ENCODE assay signal across 24 cellular contexts in the genomic region with DNA sequence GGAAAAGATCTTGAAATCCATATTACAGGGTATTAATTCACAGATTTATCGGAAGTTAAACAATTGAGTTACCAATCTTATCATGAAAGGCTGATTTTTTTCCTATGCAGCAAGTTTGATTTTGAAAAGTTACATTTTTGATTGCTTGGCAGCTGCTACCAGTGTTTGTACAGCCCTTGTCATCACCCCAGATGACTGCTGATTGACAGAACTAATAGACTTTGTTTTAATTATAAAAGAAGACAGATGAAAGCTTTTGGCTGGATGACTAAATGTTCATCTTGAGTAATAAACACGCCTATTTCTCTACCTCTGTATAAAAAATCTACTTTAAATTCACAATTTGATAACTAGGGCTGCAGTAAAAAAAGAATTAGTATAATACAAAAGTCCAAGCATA.
DNase-seq lines count a peak whose midpoint lies in the region; ATAC-seq, FAIRE-seq and TF ChIP-seq lines count a peak whose summit lies in the region.
"Had no signal": no experiment of that assay in that cellular context is flagged by ENCODE, and none has a peak within 500 bp of the region (broad histone marks: within the 10 kb centered on the region; RNA-seq: fewer than 3 reads in every experiment).

No MANE protein-coding gene starts in this region.

- H3K79me2 ChIP-seq in K562 (ENCODE audit: control insufficient read depth, insufficient read depth, low read length) = no peaks in the 10 kb centered on the region

- FAIRE-seq in K562 (lab: Jason Lieb, UNC) = no peak
- FAIRE-seq: A204.1, GM12891, GM18507, H1 had no signal

- H3K4me3 Mint-ChIP-seq in T-helper 17 cell = no peak overlapping the region
- H3K4me3 Mint-ChIP-seq: B cell; CD4-positive, CD25-positive, alpha-beta regulatory T cell; CD8-positive, alpha-beta T cell had no signal

- no peaks in the 10 kb centered on the region for H3K4me1 ChIP-seq in K562 (replicated peaks in 1 of 2; ENCODE audit: control insufficient read depth in 2 of 2, insufficient read depth in 2 of 2, low read length in 2 of 2)
- H3K4me1 ChIP-seq: BLaER1 had no signal

- 40% methylated on average over 2 of the region's 2 CpGs for WGBS in K562 (ENCODE audit: insufficient coverage, low coverage, missing lambda C conversion rate)

- no peak overlapping the region for H3K4me3 ChIP-seq in K562
- H3K4me3 ChIP-seq: BLaER1, GM23248 had no signal

- intact Hi-C loops in K562 (cut with micrococcal nuclease) = no loop called here
- intact Hi-C loops in left cardiac atrium (cut with DNase I) = no loop called here

- H3K27ac ChIP-seq in K562 (ENCODE audit: extremely low read depth, low read depth, low read length) = no peak overlapping the region
- H3K27ac ChIP-seq: BLaER1, C4-2B, GM23248 had no signal

- no TSS peak for BruUV-seq in K562 (replicated peaks; lab: Mats Ljungman, UMichigan)

- TF ChIP-seq POLR2A in K562 (conservative IDR thresholded peaks at IDR 0.05) = no peak

- POLR2A ChIA-PET in HEK293T (lab: Yijun Ruan, JAX) (interaction anchor here (1.0 kb wide), 1 partner anchor 8 kb away, joined by 4 read pairs; no protein-coding TSS in a partner anchor), K562 (lab: Yijun Ruan, JAX) (no interaction called here)

- no peak for TF ChIP-seq RAD21 in K562 (CRISPR knock-in tag; conservative IDR thresholded peaks at IDR 0.05 in 1 of 2, IDR thresholded peaks at IDR 0.05 in 1 of 2)

- H3K27me3 Mint-ChIP-seq in T-helper 17 cell = peaks cover 25% of the 10 kb centered on the region

- no peak overlapping the region for H3K27ac Mint-ChIP-seq in T-helper 17 cell
- H3K27ac Mint-ChIP-seq: B cell; CD4-positive, CD25-positive, alpha-beta regulatory T cell; CD8-positive, alpha-beta T cell had no signal

- no peak for TF ChIP-seq CTCF in K562 (IDR thresholded peaks at IDR 0.05 in 2 of 3, conservative IDR thresholded peaks at IDR 0.05 in 1 of 3; ENCODE audit: insufficient read depth in 2 of 3, low read depth in 1 of 3, low read length in 3 of 3)

- no peaks in the 10 kb centered on the region for H3K9me1 ChIP-seq in K562 (ENCODE audit: control insufficient read depth, insufficient read depth, low read length)

- no peaks in the 10 kb centered on the region for H3K9me3 ChIP-seq in K562 (replicated peaks; ENCODE audit: control insufficient read depth, insufficient read depth, low read depth, low read length)
- no peaks in the 10 kb centered on the region for H3K9me3 ChIP-seq in T-helper 17 cell (ENCODE audit: control insufficient read depth, low read length, poor library complexity, severe bottlenecking)
- H3K9me3 ChIP-seq: BLaER1, Caco-2 had no signal

- ATAC-seq in K562 (no peak), GM18511 (IDR thresholded peaks at IDR 0.05; ENCODE audit: unreplicated experiment) (no peak), T-helper 17 cell (no peak), left cardiac atrium (no peak)
- ATAC-seq: CD8-positive, alpha-beta T cell had no signal

- H2AFZ ChIP-seq in K562 (ENCODE audit: low read depth, low read length) = no peak overlapping the region
- H2AFZ ChIP-seq: GM23248 had no signal

- H3K36me3 Mint-ChIP-seq in T-helper 17 cell (ENCODE audit: low read depth) = peaks cover 2% of the 10 kb centered on the region
- H3K36me3 Mint-ChIP-seq: CD4-positive, CD25-positive, alpha-beta regulatory T cell; CD8-positive, alpha-beta T cell had no signal

- CTCF ChIA-PET in HEK293T (lab: Yijun Ruan, JAX) = no interaction called here
- CTCF ChIA-PET in K562 (lab: Yijun Ruan, JAX; ENCODE audit: low intra/inter-chr PET ratio) = no interaction called here

- H3K9ac ChIP-seq in K562 (ENCODE audit: insufficient read depth in 1 of 2, low read depth in 2 of 2, low read length in 2 of 2) = no peak overlapping the region
- H3K9ac ChIP-seq: BLaER1, GM23248 had no signal

- no peak for TF ChIP-seq EP300 in K562 (IDR thresholded peaks at IDR 0.05; ENCODE audit: low read length)

- no peak overlapping the region for H3K4me2 ChIP-seq in K562 (ENCODE audit: insufficient read depth, low read length)
- H3K4me2 ChIP-seq: BLaER1 had no signal

- in situ Hi-C loops in K562 (cut with MboI) = no loop called here

- H3K4me1 Mint-ChIP-seq in T-helper 17 cell = no peaks in the 10 kb centered on the region
- H3K4me1 Mint-ChIP-seq: B cell; CD4-positive, CD25-positive, alpha-beta regulatory T cell had no signal

- no peaks in the 10 kb centered on the region for H3K36me3 ChIP-seq in K562 (ENCODE audit: control insufficient read depth, insufficient read depth, low read length)
- H3K36me3 ChIP-seq: BLaER1 had no signal

- H4K20me1 ChIP-seq in K562 (replicated peaks; ENCODE audit: control insufficient read depth, insufficient read depth, low read length) = no peaks in the 10 kb centered on the region
- H4K20me1 ChIP-seq: BLaER1 had no signal

- DNase-seq in DMS 273 (lab: John Stamatoyannopoulos, UW; ENCODE audit: unreplicated experiment) (peak; percentile 19), DMS 273 treated with DMSO at 0.1 percent for 48 hours (lab: John Stamatoyannopoulos, UW) (no peak), HEK293T (ENCODE audit: extremely low spot score) (no peak), NCI-H446 treated with DMSO at 0.1 percent for 48 hours (lab: John Stamatoyannopoulos, UW) (peak; percentile 59), K562 (ENCODE audit: extremely low read depth in 1 of 4, low spot score in 3 of 4) (no peak), T-helper 17 cell (no peak), left cardiac atrium (no peak)
- DNase-seq: Caco-2; CD4-positive, CD25-positive, alpha-beta regulatory T cell; CD8-positive, alpha-beta T cell; DMS53; DMS79 treated with DMSO at 0.1 percent for 48 hours; GF-D8; GM23248; H7; HCEC 1CT had no signal

- no peaks in the 10 kb centered on the region for H3K27me3 ChIP-seq in K562 (ENCODE audit: control insufficient read depth in 2 of 2, insufficient read depth in 2 of 2, low read length in 2 of 2)
- H3K27me3 ChIP-seq: BLaER1 had no signal

TF ChIP-seq in HEK293T, 16 proteins besides CTCF, POLR2A, EP300 and RAD21:
- TF ChIP-seq, protein P1, sequence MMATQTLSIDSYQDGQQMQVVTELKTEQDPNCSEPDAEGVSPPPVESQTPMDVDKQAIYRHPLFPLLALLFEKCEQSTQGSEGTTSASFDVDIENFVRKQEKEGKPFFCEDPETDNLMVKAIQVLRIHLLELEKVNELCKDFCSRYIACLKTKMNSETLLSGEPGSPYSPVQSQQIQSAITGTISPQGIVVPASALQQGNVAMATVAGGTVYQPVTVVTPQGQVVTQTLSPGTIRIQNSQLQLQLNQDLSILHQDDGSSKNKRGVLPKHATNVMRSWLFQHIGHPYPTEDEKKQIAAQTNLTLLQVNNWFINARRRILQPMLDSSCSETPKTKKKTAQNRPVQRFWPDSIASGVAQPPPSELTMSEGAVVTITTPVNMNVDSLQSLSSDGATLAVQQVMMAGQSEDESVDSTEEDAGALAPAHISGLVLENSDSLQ (IDR thresholded peaks at IDR 0.05) = peak; percentile 26; the same call in 1 of the 2 replicates
- TF ChIP-seq SP1 (IDR thresholded peaks at IDR 0.05) = no peak
- no peak for TF ChIP-seq HDGF (IDR thresholded peaks at IDR 0.05; ENCODE audit: borderline replicate concordance)
- no peak for TF ChIP-seq ARNT (IDR thresholded peaks at IDR 0.05)

TF ChIP-seq in K562, 482 proteins besides CTCF, POLR2A, EP300 and RAD21:
- TF ChIP-seq PBX2 (CRISPR knock-in tag; IDR thresholded peaks at IDR 0.05; ENCODE audit: low read depth) (no peak), PBX2 (tag; conservative IDR thresholded peaks at IDR 0.05; ENCODE audit: low read depth) (0 out of 2 replicates have a peak, but pooled peaks have one; percentile 7), ZSCAN29 (IDR thresholded peaks at IDR 0.05) (no peak)
- TF ChIP-seq, protein P2, sequence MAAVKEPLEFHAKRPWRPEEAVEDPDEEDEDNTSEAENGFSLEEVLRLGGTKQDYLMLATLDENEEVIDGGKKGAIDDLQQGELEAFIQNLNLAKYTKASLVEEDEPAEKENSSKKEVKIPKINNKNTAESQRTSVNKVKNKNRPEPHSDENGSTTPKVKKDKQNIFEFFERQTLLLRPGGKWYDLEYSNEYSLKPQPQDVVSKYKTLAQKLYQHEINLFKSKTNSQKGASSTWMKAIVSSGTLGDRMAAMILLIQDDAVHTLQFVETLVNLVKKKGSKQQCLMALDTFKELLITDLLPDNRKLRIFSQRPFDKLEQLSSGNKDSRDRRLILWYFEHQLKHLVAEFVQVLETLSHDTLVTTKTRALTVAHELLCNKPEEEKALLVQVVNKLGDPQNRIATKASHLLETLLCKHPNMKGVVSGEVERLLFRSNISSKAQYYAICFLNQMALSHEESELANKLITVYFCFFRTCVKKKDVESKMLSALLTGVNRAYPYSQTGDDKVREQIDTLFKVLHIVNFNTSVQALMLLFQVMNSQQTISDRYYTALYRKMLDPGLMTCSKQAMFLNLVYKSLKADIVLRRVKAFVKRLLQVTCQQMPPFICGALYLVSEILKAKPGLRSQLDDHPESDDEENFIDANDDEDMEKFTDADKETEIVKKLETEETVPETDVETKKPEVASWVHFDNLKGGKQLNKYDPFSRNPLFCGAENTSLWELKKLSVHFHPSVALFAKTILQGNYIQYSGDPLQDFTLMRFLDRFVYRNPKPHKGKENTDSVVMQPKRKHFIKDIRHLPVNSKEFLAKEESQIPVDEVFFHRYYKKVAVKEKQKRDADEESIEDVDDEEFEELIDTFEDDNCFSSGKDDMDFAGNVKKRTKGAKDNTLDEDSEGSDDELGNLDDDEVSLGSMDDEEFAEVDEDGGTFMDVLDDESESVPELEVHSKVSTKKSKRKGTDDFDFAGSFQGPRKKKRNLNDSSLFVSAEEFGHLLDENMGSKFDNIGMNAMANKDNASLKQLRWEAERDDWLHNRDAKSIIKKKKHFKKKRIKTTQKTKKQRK (IDR thresholded peaks at IDR 0.05; ENCODE audit: borderline replicate concordance, low read depth, low read length) = no peak

Comparison
In these comparisons a context has a peak if more than half of its experiments do, and no peak if none do; other contexts are left out.
1. DNase-seq: peak in DMS 273 (single experiment) and NCI-H446 treated with DMSO at 0.1 percent for 48 hours (single experiment); none in DMS 273 treated with DMSO at 0.1 percent for 48 hours (single experiment), HEK293T (single experiment), K562 (0 of 4), T-helper 17 cell (0 of 3) and left cardiac atrium (single experiment).